24 cellular contexts compared by ENCODE assay signal in the genomic region with DNA sequence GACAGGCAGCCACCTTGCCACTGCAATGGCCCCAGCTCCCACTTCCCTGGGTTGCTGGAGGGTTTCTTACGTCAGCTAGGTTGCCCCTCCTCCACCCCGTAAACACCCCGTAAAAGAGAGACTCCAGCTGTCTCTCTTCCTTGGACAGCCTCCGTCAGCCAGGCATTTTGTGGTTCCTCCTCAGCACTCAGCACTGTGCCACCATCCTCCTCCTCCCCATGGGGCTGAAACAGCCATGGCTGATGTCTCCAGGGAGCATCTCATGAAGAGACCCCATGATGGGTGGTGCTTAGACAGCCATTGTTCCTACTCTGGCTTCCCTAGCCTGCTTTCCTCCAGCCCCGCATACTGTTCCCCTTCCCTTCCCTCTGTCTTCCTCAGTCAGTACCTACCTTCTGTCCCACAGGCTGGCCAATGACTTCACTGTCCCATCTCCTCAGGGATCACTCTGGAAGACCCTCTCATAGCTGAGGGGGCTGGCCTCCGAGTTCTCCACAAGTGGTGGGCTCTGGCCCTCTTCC.
"Had no signal": no experiment of that assay in that cellular context is flagged by ENCODE, and none has a peak within 500 bp of the region (broad histone marks: within the 10 kb centered on the region; RNA-seq: fewer than 3 reads in every experiment).

No MANE protein-coding gene starts in this region.

- DNase-seq: cortex of kidney; effector memory CD8-positive, alpha-beta T cell; erythroblast; esophagus squamous epithelium; foreskin melanocyte; glutamatergic neuron; hypothalamus; immature natural killer cell; islet precursor cell; left ventricle myocardium superior; lower lobe of right lung; naive thymus-derived CD8-positive, alpha-beta T cell; nephron progenitor cell; stimulated activated CD4-positive, alpha-beta T cell treated with anti-CD3 and anti-CD28 coated beads, Interleukin-12 subunit alpha, Interleukin-12 subunit beta, amount 100 ng/mL, for 4 hours; stimulated activated CD4-positive, alpha-beta T cell treated with anti-CD3 and anti-CD28 coated beads, Interleukin-1b, Interleukin-23, amount 100 ng/mL, for 48 hours; stimulated activated CD4-positive, alpha-beta T cell treated with anti-CD3 and anti-CD28 coated beads, Interleukin-4, amount 100 ng/mL, for 1 hour; stimulated activated CD8-positive, alpha-beta memory T cell treated with anti-CD3 and anti-CD28 coated beads, Interleukin-4, amount 100 ng/mL, for 48 hours; stimulated activated naive CD4-positive, alpha-beta T cell treated with Interleukin-2 at 50 U/mL for 16 hours; stomach; thyroid gland had no signal

- H3K36me3 ChIP-seq: esophagus squamous epithelium, lower lobe of right lung, neutrophil, stomach, thyroid gland had no signal

- H3K4me2 ChIP-seq: smooth muscle cell had no signal

- H3K4me1 ChIP-seq: parathyroid adenoma had no signal

- H2AFZ ChIP-seq: parathyroid adenoma had no signal

- ATAC-seq: effector memory CD8-positive, alpha-beta T cell; left ventricle myocardium superior; lower lobe of right lung; naive thymus-derived CD8-positive, alpha-beta T cell; sciatic nerve had no signal

- H3K9ac ChIP-seq: parathyroid adenoma had no signal

- H3K27ac ChIP-seq: esophagus squamous epithelium, lower lobe of right lung, neutrophil, parathyroid adenoma, stomach, thyroid gland had no signal

- H3K4me3 ChIP-seq: esophagus squamous epithelium, lower lobe of right lung, smooth muscle cell, stomach, thyroid gland had no signal

- H3K9me3 ChIP-seq: esophagus squamous epithelium, lower lobe of right lung, neutrophil, stomach, thyroid gland had no signal
